In the genomic region with DNA sequence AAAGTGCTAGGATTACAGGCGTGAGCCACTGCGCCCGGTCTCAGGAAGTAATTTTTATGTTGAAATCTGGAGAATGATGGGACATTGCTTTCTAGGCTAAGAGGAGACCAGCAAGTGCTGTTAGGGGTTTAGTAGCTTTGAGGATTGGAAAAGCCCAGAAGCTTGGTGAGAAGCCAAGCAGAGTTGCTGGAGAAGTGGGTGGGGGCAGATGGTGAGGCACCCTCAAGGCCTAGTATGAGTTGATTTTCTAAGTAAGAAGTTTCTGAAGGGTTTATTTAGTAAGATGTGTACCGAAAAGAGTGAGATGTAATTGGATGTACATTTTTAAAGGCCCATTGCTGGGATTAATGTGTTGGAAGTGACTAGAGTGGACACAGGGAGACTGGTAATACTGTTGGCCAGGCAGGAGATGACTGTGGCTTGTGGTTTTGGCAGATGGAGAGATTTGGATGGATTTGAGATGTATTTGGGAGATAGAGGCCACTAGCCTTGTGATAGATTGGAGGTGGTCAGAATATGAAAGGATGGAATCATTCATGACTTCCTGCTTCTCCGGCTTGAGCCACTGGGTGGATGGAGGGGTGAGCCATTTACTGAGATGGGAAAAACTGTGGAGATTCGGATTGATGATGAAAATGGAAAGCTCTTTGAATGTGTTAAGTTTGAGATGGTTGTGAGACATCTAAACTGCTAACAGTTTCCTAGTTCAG, we compare ENCODE assay signal across 10 cellular contexts. TPM values are rescaled to one million over a fixed set of nuclear protein-coding genes. Genes with fewer than 3 reads are reported as not detected.
A peak's percentile ranks its signal among the peaks of the same experiment; 100 is the strongest.
DNase-seq lines count a peak whose midpoint lies in the region; ATAC-seq, FAIRE-seq and TF ChIP-seq lines count a peak whose summit lies in the region.
"Had no signal": no experiment of that assay in that cellular context is flagged by ENCODE, and none has a peak within 500 bp of the region (broad histone marks: within the 10 kb centered on the region; RNA-seq: fewer than 3 reads in every experiment).

No MANE protein-coding gene starts in this region.

- H3K36me3 Mint-ChIP-seq in activated CD4-positive, alpha-beta T cell treated with anti-CD3 and anti-CD28 coated beads, Interleukin-2, amount 10 ng/mL, durations not matched to agents 7 days and 5 days (ENCODE audit: low read depth): peaks cover 33% of the 10 kb centered on the region
- peaks cover 17% of the 10 kb centered on the region for H3K36me3 Mint-ChIP-seq in activated naive CD8-positive, alpha-beta T cell treated with anti-CD3 and anti-CD28 coated beads for 36 hours
- peaks cover 13% of the 10 kb centered on the region for H3K36me3 Mint-ChIP-seq in neural crest cell (ENCODE audit: low read depth)

- DNase-seq in activated CD4-positive, alpha-beta T cell treated with anti-CD3 and anti-CD28 coated beads, Interleukin-2, amount 10 ng/mL, durations not matched to agents 7 days and 5 days: no peak
- DNase-seq in activated CD4-positive, alpha-beta T cell treated with anti-CD3 and anti-CD28 coated beads for 1 hour: no peak
- DNase-seq in LHCN-M2 (ENCODE audit: low read depth) (peak; percentile 77), neural crest cell (ENCODE audit: low read depth, low spot score) (no peak), DMS53 (lab: John Stamatoyannopoulos, UW) (no peak), D721Med (ENCODE audit: insufficient read length, low spot score) (no peak)
- no peak for DNase-seq in activated naive CD8-positive, alpha-beta T cell treated with anti-CD3 and anti-CD28 coated beads for 36 hours
- DNase-seq: mucosa of descending colon had no signal

- no peaks in the 10 kb centered on the region for H3K27me3 Mint-ChIP-seq in activated CD4-positive, alpha-beta T cell treated with anti-CD3 and anti-CD28 coated beads, Interleukin-2, amount 10 ng/mL, durations not matched to agents 7 days and 5 days
- no peaks in the 10 kb centered on the region for H3K27me3 Mint-ChIP-seq in activated naive CD8-positive, alpha-beta T cell treated with anti-CD3 and anti-CD28 coated beads for 36 hours
- no peaks in the 10 kb centered on the region for H3K27me3 Mint-ChIP-seq in neural crest cell (ENCODE audit: low read depth)

- no peak for ATAC-seq in HG03196 (IDR thresholded peaks at IDR 0.05; ENCODE audit: unreplicated experiment)
- ATAC-seq: mucosa of descending colon had no signal

- H3K27ac Mint-ChIP-seq in activated CD4-positive, alpha-beta T cell treated with anti-CD3 and anti-CD28 coated beads, Interleukin-2, amount 10 ng/mL, durations not matched to agents 7 days and 5 days: peak overlapping the region; percentile 74
- peak overlapping the region; percentile 4 for H3K27ac Mint-ChIP-seq in activated naive CD8-positive, alpha-beta T cell treated with anti-CD3 and anti-CD28 coated beads for 36 hours
- peak overlapping the region; percentile 13 for H3K27ac Mint-ChIP-seq in neural crest cell (ENCODE audit: unreplicated experiment)

- peaks cover 6% of the 10 kb centered on the region for H3K9me3 Mint-ChIP-seq in activated CD4-positive, alpha-beta T cell treated with anti-CD3 and anti-CD28 coated beads, Interleukin-2, amount 10 ng/mL, durations not matched to agents 7 days and 5 days
- no peaks in the 10 kb centered on the region for H3K9me3 Mint-ChIP-seq in activated naive CD8-positive, alpha-beta T cell treated with anti-CD3 and anti-CD28 coated beads for 36 hours
- H3K9me3 Mint-ChIP-seq in neural crest cell: no peaks in the 10 kb centered on the region

- peak overlapping the region; percentile 7 for H3K4me3 Mint-ChIP-seq in activated CD4-positive, alpha-beta T cell treated with anti-CD3 and anti-CD28 coated beads, Interleukin-2, amount 10 ng/mL, durations not matched to agents 7 days and 5 days
- no peak overlapping the region for H3K4me3 Mint-ChIP-seq in activated naive CD8-positive, alpha-beta T cell treated with anti-CD3 and anti-CD28 coated beads for 36 hours
- H3K4me3 Mint-ChIP-seq in neural crest cell: peak overlapping the region; percentile 4

- no peak for FAIRE-seq in D721Med (lab: Jason Lieb, UNC)
- FAIRE-seq: H1 had no signal

- POLR2A ChIA-PET in activated CD4-positive, alpha-beta T cell treated with anti-CD3 and anti-CD28 coated beads, Interleukin-2, amount 10 ng/mL, durations not matched to agents 7 days and 5 days (lab: Charles Lee): no interaction called here

- peaks cover 29% of the 10 kb centered on the region for H3K4me1 Mint-ChIP-seq in activated CD4-positive, alpha-beta T cell treated with anti-CD3 and anti-CD28 coated beads, Interleukin-2, amount 10 ng/mL, durations not matched to agents 7 days and 5 days
- peaks cover 28% of the 10 kb centered on the region for H3K4me1 Mint-ChIP-seq in activated naive CD8-positive, alpha-beta T cell treated with anti-CD3 and anti-CD28 coated beads for 36 hours
- H3K4me1 Mint-ChIP-seq in neural crest cell: peaks cover 24% of the 10 kb centered on the region

- CTCF ChIA-PET in activated CD4-positive, alpha-beta T cell treated with anti-CD3 and anti-CD28 coated beads, Interleukin-2, amount 10 ng/mL, durations not matched to agents 7 days and 5 days (lab: Charles Lee): interaction anchor here (0.7 to 1.7 kb wide), 3 partner anchors 11 to 68 kb away, joined by 3 to 4 read pairs (median 3); no protein-coding TSS in a partner anchor

- TF ChIP-seq CTCF in neural crest cell (conservative IDR thresholded peaks at IDR 0.05) (no peak), D721Med (IDR thresholded peaks at IDR 0.05; ENCODE audit: insufficient read depth, missing control alignments) (no peak)

RNA-seq across cellular contexts. Expression of a gene that starts 2.3 kb away (rescaled TPM):
- total RNA-seq in activated CD4-positive, alpha-beta T cell treated with anti-CD3 and anti-CD28 coated beads, Interleukin-2, amount 10 ng/mL, durations not matched to agents 7 days and 5 days: 10 to 100 TPM; 19.2 to 26.0 TPM
- total RNA-seq in LHCN-M2 (2014; rRNA removed) (29.2 and 34.3 TPM in 2 replicates), neural crest cell (28.8 and 34.4 TPM in 2 replicates)
- polyA plus RNA-seq in LHCN-M2 (2012): 18.5 TPM
- 10 to 100 TPM in 1 of 2 experiments, 1 to 10 TPM in 1; 9.9 to 12.4 TPM for total RNA-seq in activated naive CD8-positive, alpha-beta T cell treated with anti-CD3 and anti-CD28 coated beads for 36 hours

RNA-seq across cellular contexts. Expression of a gene that starts 4.2 kb away (rescaled TPM):
- total RNA-seq in activated CD4-positive, alpha-beta T cell treated with anti-CD3 and anti-CD28 coated beads, Interleukin-2, amount 10 ng/mL, durations not matched to agents 7 days and 5 days: 1 to 10 TPM; 1.6 to 3.1 TPM
- 19.7 and 22.6 TPM in 2 replicates for total RNA-seq in LHCN-M2 (2014; rRNA removed)
- polyA plus RNA-seq in LHCN-M2 (2012): 9.7 TPM
- 1 to 10 TPM; 3.7 to 4.2 TPM for total RNA-seq in activated naive CD8-positive, alpha-beta T cell treated with anti-CD3 and anti-CD28 coated beads for 36 hours
- 25.7 and 33.0 TPM in 2 replicates for total RNA-seq in neural crest cell

Comparison
In these comparisons a context has a peak if more than half of its experiments do, and no peak if none do; other contexts are left out.
1. H3K27ac Mint-ChIP-seq: peak in every context shown above with its lines; median percentile 74 in activated CD4-positive, alpha-beta T cell treated with anti-CD3 and anti-CD28 coated beads, Interleukin-2, amount 10 ng/mL, durations not matched to agents 7 days and 5 days; 13 in neural crest cell; 4 in activated naive CD8-positive, alpha-beta T cell treated with anti-CD3 and anti-CD28 coated beads for 36 hours.